ENCODE assay signal across 25 cellular contexts in genomic region chr18:52747869-52748268, GRCh38.
"Had no signal": no experiment of that assay in that cellular context is flagged by ENCODE, and none has a peak within 500 bp of the region (broad histone marks: within the 10 kb centered on the region; RNA-seq: fewer than 3 reads in every experiment).

No MANE protein-coding gene starts in this region.

- H3K4me2 ChIP-seq: hepatocyte had no signal

- H3K4me3 ChIP-seq: heart left ventricle, hepatocyte, left lung, lower lobe of right lung, right atrium auricular region, skin epidermis, tibial nerve, vagina had no signal

- H3K9ac ChIP-seq: parathyroid adenoma had no signal

- H3K36me3 ChIP-seq: heart left ventricle, left lung, lower lobe of right lung, neutrophil, right atrium auricular region, tibial nerve, vagina had no signal

- H3K27me3 ChIP-seq: heart left ventricle, hepatocyte, left lung, neutrophil, right atrium auricular region, tibial nerve, vagina had no signal

- H3K9me3 ChIP-seq: heart left ventricle, left lung, lower lobe of right lung, neutrophil, right atrium auricular region, tibial nerve, vagina had no signal

- DNase-seq: kidney; left colon; lower lobe of right lung; mammary epithelial cell; mesenchymal stem cell; naive thymus-derived CD8-positive, alpha-beta T cell; occipital lobe; stimulated activated CD4-positive, alpha-beta T cell treated with anti-CD3 and anti-CD28 coated beads, Interleukin-1b, Interleukin-23, amount 100 ng/mL, for 48 hours; stimulated activated CD4-positive, alpha-beta T cell treated with anti-CD3 and anti-CD28 coated beads, Interleukin-2, amount 100 ng/mL, for 48 hours; stimulated activated CD4-positive, alpha-beta T cell treated with anti-CD3 and anti-CD28 coated beads, Interleukin-4, amount 100 ng/mL, for 4 hours; stimulated activated CD8-positive, alpha-beta memory T cell treated with anti-CD3 and anti-CD28 coated beads, Interleukin-4, amount 100 ng/mL, for 48 hours; stimulated activated naive CD4-positive, alpha-beta T cell treated with Interleukin-2 at 50 U/mL for 16 hours; stimulated activated naive CD8-positive, alpha-beta T cell treated with anti-CD3 and anti-CD28 coated beads, Interleukin-15, amount 100 ng/mL, for 72 hours; substantia nigra had no signal

- H2AFZ ChIP-seq: hepatocyte, parathyroid adenoma had no signal

- H3K27ac ChIP-seq: heart left ventricle, hepatocyte, left lung, lower lobe of right lung, neutrophil, parathyroid adenoma, right atrium auricular region, skin epidermis, tibial nerve, vagina had no signal

- FAIRE-seq: kidney had no signal

- H3K4me1 ChIP-seq: heart left ventricle, left lung, lower lobe of right lung, parathyroid adenoma, right atrium auricular region, tibial nerve, vagina had no signal

- ATAC-seq: heart left ventricle; left colon; left lung; lower lobe of right lung; naive thymus-derived CD8-positive, alpha-beta T cell; sciatic nerve; stimulated activated memory B cell treated with anti-CD40 and anti-IgM and Interleukin-4, amounts not matched to agents 10 μg/mL and 1 μg/mL and 100 μg/mL, for 72 hours; stimulated activated naive CD8-positive, alpha-beta T cell treated with anti-CD3 and anti-CD28 coated beads, Interleukin-15, amount 100 ng/mL, for 72 hours had no signal

- H3K79me2 ChIP-seq: hepatocyte, parathyroid adenoma had no signal
